ENCODE assay signal across 18 cellular contexts in genomic region chr14:96217381-96217913, GRCh38. TPM values are rescaled to one million over a fixed set of nuclear protein-coding genes. Genes with fewer than 3 reads are reported as not detected.
"Had no signal": no experiment of that assay in that cellular context is flagged by ENCODE, and none has a peak within 500 bp of the region (broad histone marks: within the 10 kb centered on the region; RNA-seq: fewer than 3 reads in every experiment).

No MANE protein-coding gene starts in this region.

- H3K36me3 ChIP-seq: left ventricle myocardium inferior had no signal

- H3K4me1 ChIP-seq: left ventricle myocardium inferior had no signal

- H3K4me3 ChIP-seq: left ventricle myocardium inferior had no signal

- H3K27ac ChIP-seq: left ventricle myocardium inferior had no signal

- DNase-seq: activated CD4-positive, alpha-beta T cell treated with anti-CD3 and anti-CD28 coated beads, Interleukin-2, amount 50 U/mL, for 4 hours; activated gamma-delta T cell treated with Interleukin-2 at 50 U/mL for 16 hours; activated T-cell treated with anti-CD3 and anti-CD28 coated beads for 4 hours; cerebellar nuclear complex; cortex of kidney; effector CD4-positive, alpha-beta T cell; left ventricle myocardium inferior; mammary epithelial cell; midbrain; occipital lobe; retina; stimulated activated CD4-positive, alpha-beta T cell treated with anti-CD3 and anti-CD28 coated beads, Interleukin-12 subunit alpha, Interleukin-12 subunit beta, amount 100 ng/mL, for 4 hours; stimulated activated CD4-positive, alpha-beta T cell treated with anti-CD3 and anti-CD28 coated beads, Interleukin-1b, Interleukin-23, amount 100 ng/mL, for 48 hours; stimulated activated CD8-positive, alpha-beta memory T cell treated with anti-CD3 and anti-CD28 coated beads, Interleukin-4, amount 100 ng/mL, for 48 hours; stimulated activated naive CD4-positive, alpha-beta T cell treated with Interleukin-2 at 50 U/mL for 16 hours had no signal

RNA-seq across cellular contexts. Expression of gene BDKRB2, which starts 12.8 kb away (rescaled TPM):
- total RNA-seq: activated CD8-positive, alpha-beta memory T cell treated with anti-CD3 and anti-CD28 coated beads for 36 hours; activated T-helper 1 cell treated with anti-CD3 and anti-CD28 coated beads, Interleukin-12 subunit alpha, Interleukin-12 subunit beta, Interleukin-2, Interleukin-4 antibody, amounts not matched to agents 30 ng/mL and 10 ng/mL and 1 ng/mL, durations not matched to agents 14 hours and 24 hours and 36 hours had no signal
- polyA plus RNA-seq: neural cell had no signal

RNA-seq across cellular contexts. Expression of gene BDKRB1, which starts 38.6 kb away (rescaled TPM):
- total RNA-seq: activated CD8-positive, alpha-beta memory T cell treated with anti-CD3 and anti-CD28 coated beads for 36 hours; activated T-helper 1 cell treated with anti-CD3 and anti-CD28 coated beads, Interleukin-12 subunit alpha, Interleukin-12 subunit beta, Interleukin-2, Interleukin-4 antibody, amounts not matched to agents 30 ng/mL and 10 ng/mL and 1 ng/mL, durations not matched to agents 14 hours and 24 hours and 36 hours; left ventricle myocardium inferior; occipital lobe had no signal
- polyA plus RNA-seq: neural cell had no signal
